Comparison of ENCODE assay signal across 8 cellular contexts in genomic region chr1:90851711-90852050, GRCh38.
DNase-seq lines count a peak whose midpoint lies in the region; ATAC-seq lines count a peak whose summit lies in the region.

No MANE protein-coding gene starts in this region.

- H3K4me3 Mint-ChIP-seq in activated CD4-positive, alpha-beta T cell treated with anti-CD3 and anti-CD28 coated beads for 36 hours: peak overlapping the region; percentile 64
- peak overlapping the region; percentile 64 for H3K4me3 Mint-ChIP-seq in activated CD4-positive, alpha-beta memory T cell treated with anti-CD3 and anti-CD28 coated beads for 36 hours

- peaks cover 59% of the 10 kb centered on the region for H3K27me3 ChIP-seq in iPS-20b (ENCODE audit: insufficient read depth, low read length)

- ATAC-seq in activated CD4-positive, alpha-beta T cell treated with anti-CD3 and anti-CD28 coated beads for 36 hours: no peak
- no peak for ATAC-seq in GM19328 (IDR thresholded peaks at IDR 0.05; ENCODE audit: unreplicated experiment)

- H3K36me3 ChIP-seq in iPS-20b (ENCODE audit: insufficient read depth, low read depth, low read length): no peaks in the 10 kb centered on the region

- CTCF ChIA-PET in activated CD4-positive, alpha-beta T cell treated with anti-CD3 and anti-CD28 coated beads for 36 hours (lab: Charles Lee): interaction anchor here (0.6 to 2.6 kb wide), 4 partner anchors 9 to 253 kb away, joined by 3 to 9 read pairs (median 4); no protein-coding TSS in a partner anchor
- CTCF ChIA-PET in activated CD4-positive, alpha-beta memory T cell treated with anti-CD3 and anti-CD28 coated beads for 36 hours (lab: Charles Lee): interaction anchor here (0.9 to 1.2 kb wide), 4 partner anchors 19 to 130 kb away, joined by 3 to 5 read pairs (median 3); no protein-coding TSS in a partner anchor

- no peaks in the 10 kb centered on the region; the same call in 1 of the 2 replicates for H3K4me1 ChIP-seq in iPS-20b (ENCODE audit: insufficient read depth, low read length)

- H3K27ac ChIP-seq in iPS-20b (ENCODE audit: low read length) (no peak overlapping the region), substantia nigra (ENCODE audit: low read depth, low read length, poor library complexity, severe bottlenecking) (peak overlapping the region; percentile 44)

- H3K4me3 ChIP-seq in iPS-20b (ENCODE audit: low read length): peak overlapping the region; percentile 75

- DNase-seq in activated CD4-positive, alpha-beta T cell treated with anti-CD3 and anti-CD28 coated beads for 36 hours: no peak
- DNase-seq in activated CD4-positive, alpha-beta T cell treated with anti-CD3 and anti-CD28 coated beads, Interleukin-2, amount 50 U/mL, for 4 hours: no peak
- DNase-seq in activated CD4-positive, alpha-beta memory T cell treated with anti-CD3 and anti-CD28 coated beads for 36 hours: no peak
- no peak for DNase-seq in substantia nigra (lab: John Stamatoyannopoulos, UW)
- no peak for DNase-seq in EL
- no peak for DNase-seq in SIG-M5 treated with dmso at 0.1 percent for 504 hours (lab: John Stamatoyannopoulos, UW; ENCODE audit: unreplicated experiment)

- intact Hi-C loops in activated CD4-positive, alpha-beta T cell treated with anti-CD3 and anti-CD28 coated beads for 36 hours (cut with DNase I, micrococcal nuclease): loop anchor here in 1 of 2 experiments (1.0 kb wide), 2 partner anchors 16 to 170 kb away; no protein-coding TSS in a partner anchor
- intact Hi-C loops in activated CD4-positive, alpha-beta memory T cell treated with anti-CD3 and anti-CD28 coated beads for 36 hours (cut with micrococcal nuclease): loop anchor here (2.0 to 5.0 kb wide), 2 partner anchors 129 to 171 kb away; partner anchors contain the start of gene ZNF644

- no peaks in the 10 kb centered on the region for H3K9me3 ChIP-seq in iPS-20b (ENCODE audit: insufficient read depth, low read depth, low read length)

- peaks cover 11% of the 10 kb centered on the region for H3K4me1 Mint-ChIP-seq in activated CD4-positive, alpha-beta T cell treated with anti-CD3 and anti-CD28 coated beads for 36 hours
- H3K4me1 Mint-ChIP-seq in activated CD4-positive, alpha-beta memory T cell treated with anti-CD3 and anti-CD28 coated beads for 36 hours (ENCODE audit: low read depth): peaks cover 6% of the 10 kb centered on the region

- no peaks in the 10 kb centered on the region for H3K9me3 Mint-ChIP-seq in activated CD4-positive, alpha-beta T cell treated with anti-CD3 and anti-CD28 coated beads for 36 hours (ENCODE audit: low read depth)
- no peaks in the 10 kb centered on the region for H3K9me3 Mint-ChIP-seq in activated CD4-positive, alpha-beta memory T cell treated with anti-CD3 and anti-CD28 coated beads for 36 hours

- POLR2A ChIA-PET in activated CD4-positive, alpha-beta T cell treated with anti-CD3 and anti-CD28 coated beads for 36 hours (lab: Charles Lee): no interaction called here
- POLR2A ChIA-PET in activated CD4-positive, alpha-beta memory T cell treated with anti-CD3 and anti-CD28 coated beads for 36 hours (lab: Charles Lee): no interaction called here

- H3K9ac ChIP-seq in iPS-20b (ENCODE audit: low read depth, low read length): no peak overlapping the region; the same call in 1 of the 2 replicates

- no peaks in the 10 kb centered on the region for H3K36me3 Mint-ChIP-seq in activated CD4-positive, alpha-beta T cell treated with anti-CD3 and anti-CD28 coated beads for 36 hours (ENCODE audit: low read depth)
- H3K36me3 Mint-ChIP-seq in activated CD4-positive, alpha-beta memory T cell treated with anti-CD3 and anti-CD28 coated beads for 36 hours: no peaks in the 10 kb centered on the region

- peaks cover 53% of the 10 kb centered on the region for H3K27me3 Mint-ChIP-seq in activated CD4-positive, alpha-beta T cell treated with anti-CD3 and anti-CD28 coated beads for 36 hours
- H3K27me3 Mint-ChIP-seq in activated CD4-positive, alpha-beta memory T cell treated with anti-CD3 and anti-CD28 coated beads for 36 hours: peaks cover 30% of the 10 kb centered on the region

- no peak overlapping the region for H3K27ac Mint-ChIP-seq in activated CD4-positive, alpha-beta T cell treated with anti-CD3 and anti-CD28 coated beads for 36 hours
- no peak overlapping the region for H3K27ac Mint-ChIP-seq in activated CD4-positive, alpha-beta memory T cell treated with anti-CD3 and anti-CD28 coated beads for 36 hours
